In genomic region chr3:161372321-161373260, GRCh38 we compare ENCODE assay signal across 8 cellular contexts. TPM values are rescaled to one million over a fixed set of nuclear protein-coding genes. Genes with fewer than 3 reads are reported as not detected.
DNase-seq lines count a peak whose midpoint lies in the region; ATAC-seq and TF ChIP-seq lines count a peak whose summit lies in the region.

No MANE protein-coding gene starts in this region.

- no peaks in the 10 kb centered on the region for H3K36me3 Mint-ChIP-seq in activated naive CD8-positive, alpha-beta T cell

- no peaks in the 10 kb centered on the region for H3K9me3 Mint-ChIP-seq in activated naive CD8-positive, alpha-beta T cell (ENCODE audit: low read depth)

- H3K4me1 Mint-ChIP-seq in activated naive CD8-positive, alpha-beta T cell (ENCODE audit: low read depth): peaks cover 15% of the 10 kb centered on the region

- no peak overlapping the region for H3K27ac Mint-ChIP-seq in activated naive CD8-positive, alpha-beta T cell

- peaks cover 0 to 21% (median 6%) of the 10 kb centered on the region in 12 donors for H3K4me1 ChIP-seq in heart left ventricle
- H3K4me1 ChIP-seq in osteoblast (ENCODE audit: insufficient read depth, low read length): peaks cover 9% of the 10 kb centered on the region

- DNase-seq in NCI-H510A (lab: John Stamatoyannopoulos, UW) (peak; percentile 64), heart left ventricle (peak in 4 of 5 donors; percentile 19 to 56 (median 22)), osteoblast (ENCODE audit: insufficient read length, low spot score, missing footprints) (peak; percentile 76)
- DNase-seq in NK-92 treated with Interleukin-12 subunit alpha and Interleukin-12 subunit beta, amount 100 ng/mL, for 24 hours (lab: John Stamatoyannopoulos, UW): no peak

- H3K36me3 ChIP-seq in heart left ventricle: no peaks in the 10 kb centered on the region
- H3K36me3 ChIP-seq in osteoblast (ENCODE audit: insufficient read depth, low read length): no peaks in the 10 kb centered on the region

- H3K4me3 ChIP-seq in heart left ventricle (peak overlapping the region; percentile 27 to 72 (median 56)), osteoblast (ENCODE audit: insufficient read depth, low read length) (peak overlapping the region; percentile 65)

- H3K9me3 ChIP-seq in heart left ventricle: no peaks in the 10 kb centered on the region
- H3K9me3 ChIP-seq in osteoblast (ENCODE audit: low read depth, low read length): no peaks in the 10 kb centered on the region

- H2AFZ ChIP-seq in osteoblast (ENCODE audit: low read length): peak overlapping the region; percentile 82

- peak overlapping the region; percentile 87 for H3K4me3 Mint-ChIP-seq in activated naive CD8-positive, alpha-beta T cell

- peak; percentile 47 for ATAC-seq in GM18502 (IDR thresholded peaks at IDR 0.05; ENCODE audit: poor library complexity, unreplicated experiment)
- ATAC-seq in HG02970 (IDR thresholded peaks at IDR 0.05; ENCODE audit: low FRiP score, unreplicated experiment): peak; percentile 43
- ATAC-seq in heart left ventricle: peak in 3 of 4 donors; percentile 67 to 84 (median 70)

- H3K79me2 ChIP-seq in osteoblast (ENCODE audit: insufficient read depth, low read length): no peaks in the 10 kb centered on the region

- TF ChIP-seq CTCF in 22Rv1 (IDR thresholded peaks at IDR 0.05) (no peak), heart left ventricle (IDR thresholded peaks at IDR 0.05) (no peak), osteoblast (IDR thresholded peaks at IDR 0.05; ENCODE audit: extremely low read depth, low read depth, low read length) (no peak)

- intact Hi-C loops in heart left ventricle (cut with DNase I): no loop called here

- H3K27me3 ChIP-seq in heart left ventricle (peaks cover 0 to 43% (median 17%) of the 10 kb centered on the region in 9 donors), osteoblast (ENCODE audit: insufficient read depth, low read length) (peaks cover 53% of the 10 kb centered on the region)

- no peaks in the 10 kb centered on the region for H4K20me1 ChIP-seq in osteoblast (ENCODE audit: insufficient read depth, low read length)

- peak overlapping the region; percentile 81 for H3K4me2 ChIP-seq in osteoblast (ENCODE audit: insufficient read depth, low read length)

- H3K27ac ChIP-seq in 22Rv1 (peak overlapping the region; percentile 93), heart left ventricle (peak overlapping the region in 1 of 12 donors; percentile 16), osteoblast (ENCODE audit: low read depth, low read length) (no peak overlapping the region)

- peaks cover 29% of the 10 kb centered on the region for H3K27me3 Mint-ChIP-seq in activated naive CD8-positive, alpha-beta T cell

- no peak for TF ChIP-seq POLR2A in heart left ventricle (IDR thresholded peaks at IDR 0.05)

- 2 to 8% (median 4%) methylated on average over 32 to 55 of the region's 55 CpGs for WGBS in heart left ventricle, 4 donors

RNA-seq across cellular contexts. Expression of gene SPTSSB, which starts 1.3 kb away (rescaled TPM):
- total RNA-seq in heart left ventricle: under 1 TPM in 5 of 9 donors, not detected in 4; 0.09 to 0.58 (median 0.25) TPM
- under 1 TPM in 1 of 2 donors, not detected in 1; 0.53 TPM for polyA plus RNA-seq in heart left ventricle
- not detected in 2 replicates for total RNA-seq in osteoblast
